Comparison of ENCODE assay signal across 1 cellular context in the genomic region with DNA sequence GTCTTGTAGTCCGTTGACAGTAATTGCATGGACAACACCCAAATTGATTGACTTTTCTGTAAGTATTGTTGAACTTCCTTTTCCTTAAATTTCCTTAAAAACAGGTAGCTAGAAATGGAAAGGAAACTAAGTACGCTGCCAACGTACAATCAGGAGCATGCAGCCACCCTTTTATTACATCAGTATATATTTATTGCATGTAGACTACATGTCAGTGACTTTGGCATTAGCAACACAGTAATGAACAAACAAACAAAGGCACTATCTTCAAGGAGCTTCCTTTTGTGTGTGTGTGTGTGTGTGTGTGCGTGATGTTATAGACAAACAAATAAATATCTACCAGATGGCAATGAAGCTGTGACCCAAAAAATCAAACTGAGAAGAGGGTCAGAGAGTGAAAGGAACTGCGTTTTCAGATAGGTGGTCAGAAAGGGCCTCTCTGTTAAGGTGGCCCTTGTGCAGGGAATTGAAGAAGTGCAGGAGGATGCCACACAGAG.
TF ChIP-seq lines count a peak whose summit lies in the region.

OR9Q1 (plus strand) TSS at position 447 of the 497 bp plus-strand sequence. CDS start 155,564 bp downstream, outside the sequence.

TF ChIP-seq in H1, 55 proteins besides CTCF, POLR2A, EP300 and RAD21 (continued from another document):
- TF ChIP-seq MAFK (IDR thresholded peaks at IDR 0.05; ENCODE audit: low read depth, low read length), result no peak
- no peak for TF ChIP-seq CHD1 (IDR thresholded peaks at IDR 0.05; ENCODE audit: low read depth, low read length)
